In genomic region chr20:62817975-62818591, GRCh38 we compare ENCODE assay signal across 18 cellular contexts. TPM values are rescaled to one million over a fixed set of nuclear protein-coding genes. Genes with fewer than 3 reads are reported as not detected.
DNase-seq lines count a peak whose midpoint lies in the region; ATAC-seq and TF ChIP-seq lines count a peak whose summit lies in the region.
"Had no signal": no experiment of that assay in that cellular context is flagged by ENCODE, and none has a peak within 500 bp of the region (broad histone marks: within the 10 kb centered on the region; RNA-seq: fewer than 3 reads in every experiment).

No MANE protein-coding gene starts in this region.

- H3K4me3 ChIP-seq in SK-N-SH (ENCODE audit: low read depth in 2 of 2, low read length in 1 of 2), result no peak overlapping the region
- no peak overlapping the region for H3K4me3 ChIP-seq in skeletal muscle satellite cell (ENCODE audit: low read length)

- H3K79me2 ChIP-seq in SK-N-SH (ENCODE audit: insufficient read depth), result no peaks in the 10 kb centered on the region
- H3K79me2 ChIP-seq: parathyroid adenoma had no signal

- H3K27ac Mint-ChIP-seq in memory B cell, result no peak overlapping the region
- H3K27ac Mint-ChIP-seq: activated T-helper 2 cell treated with anti-CD3 and anti-CD28 coated beads, Interferon-gamma antibody, Interleukin-2, Interleukin-4, amounts not matched to agents 10 μg/mL and 5 μg/mL and 100 μg/mL, durations not matched to agents 14 hours and 24 hours and 36 hours; CD4-positive, CD25-positive, alpha-beta regulatory T cell had no signal

- H3K27ac ChIP-seq in SK-N-SH (ENCODE audit: low read depth in 2 of 2, low read length in 1 of 2) (peak overlapping the region in 1 of 2 experiments; percentile 90; a peak in 2 of 4 replicates), angular gyrus (ENCODE audit: low read depth, low read length) (peak overlapping the region; percentile 89)
- H3K27ac ChIP-seq: 22Rv1, parathyroid adenoma, VCaP had no signal

- in situ Hi-C loops in G401 (cut with HindIII; ENCODE audit: low sequenced_read_pairs), result no loop called here

- peak overlapping the region; percentile 8 for H3K4me3 Mint-ChIP-seq in memory B cell

- TF ChIP-seq EP300 in SK-N-SH (IDR thresholded peaks at IDR 0.05; ENCODE audit: borderline replicate concordance in 1 of 2, low read depth in 1 of 2, low read length in 1 of 2), result no peak

- H3K27me3 ChIP-seq in SK-N-SH (ENCODE audit: insufficient read depth) (no peaks in the 10 kb centered on the region), skeletal muscle satellite cell (ENCODE audit: control insufficient read depth, insufficient read depth, low read length) (peaks cover 29% of the 10 kb centered on the region)

- peaks cover 17 to 66% of the 10 kb centered on the region in 2 experiments; a peak in 3 of 4 replicates for H3K4me1 ChIP-seq in SK-N-SH (ENCODE audit: control insufficient read depth in 1 of 2, insufficient read depth in 2 of 2, low read depth in 1 of 2, low read length in 1 of 2)
- H3K4me1 ChIP-seq in skeletal muscle satellite cell (ENCODE audit: control insufficient read depth, insufficient read depth, low read length), result peaks cover 34% of the 10 kb centered on the region

- H3K36me3 Mint-ChIP-seq in memory B cell, result no peaks in the 10 kb centered on the region
- H3K36me3 Mint-ChIP-seq: CD4-positive, CD25-positive, alpha-beta regulatory T cell had no signal

- H3K9ac ChIP-seq in SK-N-SH, result no peak overlapping the region
- no peak overlapping the region for H3K9ac ChIP-seq in skeletal muscle satellite cell (ENCODE audit: low read depth, low read length)
- H3K9ac ChIP-seq: parathyroid adenoma had no signal

- TF ChIP-seq CTCF in SK-N-SH (IDR thresholded peaks at IDR 0.05), result no peak

- no peak for DNase-seq in SK-N-SH
- DNase-seq in memory B cell (ENCODE audit: low spot score in 2 of 2), result no peak
- no peak for DNase-seq in NCI-H446 treated with DMSO at 0.1 percent for 48 hours (lab: John Stamatoyannopoulos, UW)
- DNase-seq in G401 (ENCODE audit: low spot score), result no peak
- DNase-seq: CD4-positive, CD25-positive, alpha-beta regulatory T cell; DND-41; GOT3; KBM-7; NCI-H1105; NCI-H2171 treated with DMSO at 0.1 percent for 48 hours had no signal

- ATAC-seq in SK-N-SH treated with all-trans-retinoic acid at 6 μM for 48 hours, result no peak
- ATAC-seq in memory B cell (ENCODE audit: low read depth), result no peak
- no peak for ATAC-seq in HG03196 (IDR thresholded peaks at IDR 0.05; ENCODE audit: unreplicated experiment)

- H3K36me3 ChIP-seq in SK-N-SH (replicated peaks in 1 of 2; ENCODE audit: control insufficient read depth in 1 of 2, insufficient read depth in 2 of 2, low read length in 1 of 2) (peaks cover 0 to 7% of the 10 kb centered on the region in 2 experiments), skeletal muscle satellite cell (ENCODE audit: insufficient read depth, low read length) (peaks cover 8% of the 10 kb centered on the region)

- H2AFZ ChIP-seq in SK-N-SH (ENCODE audit: low read depth), result no peak overlapping the region
- H2AFZ ChIP-seq: parathyroid adenoma had no signal

- CTCF ChIA-PET in SK-N-SH (lab: Yijun Ruan, JAX), result interaction anchor here (1.1 to 3.9 kb wide), 3 partner anchors 10 to 57 kb away, joined by 3 to 27 read pairs (median 4); no protein-coding TSS in a partner anchor

- H3K9me3 Mint-ChIP-seq in memory B cell, result no peaks in the 10 kb centered on the region
- H3K9me3 Mint-ChIP-seq: activated T-helper 2 cell treated with anti-CD3 and anti-CD28 coated beads, Interferon-gamma antibody, Interleukin-2, Interleukin-4, amounts not matched to agents 10 μg/mL and 5 μg/mL and 100 μg/mL, durations not matched to agents 14 hours and 24 hours and 36 hours; CD4-positive, CD25-positive, alpha-beta regulatory T cell had no signal

- H3K4me1 Mint-ChIP-seq in memory B cell, result peaks cover 5% of the 10 kb centered on the region

- no peaks in the 10 kb centered on the region for H3K9me2 ChIP-seq in SK-N-SH

- POLR2A ChIA-PET in SK-N-SH (lab: Yijun Ruan, JAX), result no interaction called here

- TF ChIP-seq RAD21 in SK-N-SH (IDR thresholded peaks at IDR 0.05; ENCODE audit: low read length), result no peak

- H3K4me2 ChIP-seq in SK-N-SH (peak overlapping the region; percentile 46; the same call in 1 of the 2 replicates), skeletal muscle satellite cell (ENCODE audit: low read length) (peak overlapping the region; percentile 57)

- peaks cover 5% of the 10 kb centered on the region for H3F3A ChIP-seq in SK-N-SH (replicated peaks; ENCODE audit: insufficient read depth)

- H3K9me3 ChIP-seq in SK-N-SH (no peaks in the 10 kb centered on the region), skeletal muscle satellite cell (replicated peaks; ENCODE audit: low read length) (no peaks in the 10 kb centered on the region)

- H4K20me1 ChIP-seq in SK-N-SH (ENCODE audit: insufficient read depth), result 0 out of 2 replicates have a peak, but pooled peaks cover 3% of the 10 kb centered on the region

- peaks cover 10% of the 10 kb centered on the region for H3K27me3 Mint-ChIP-seq in memory B cell

- 72% methylated on average over 3 of the region's 12 CpGs for WGBS in SK-N-SH (ENCODE audit: low lambda C conversion rate)

TF ChIP-seq in SK-N-SH, 30 proteins besides CTCF, POLR2A, EP300 and RAD21 (continues in another document):
- no peak for TF ChIP-seq ZBTB33 (IDR thresholded peaks at IDR 0.05; ENCODE audit: borderline replicate concordance, low read depth)
- no peak for TF ChIP-seq EZH2phosphoT487 (IDR thresholded peaks at IDR 0.05; ENCODE audit: borderline replicate concordance, low read depth)
- TF ChIP-seq FOXJ3 (CRISPR knock-in tag; IDR thresholded peaks at IDR 0.05), result no peak

TF ChIP-seq in SK-N-SH treated with all-trans-retinoic acid at 6 μM for 48 hours, 23 proteins besides CTCF, POLR2A, EP300 and RAD21 (continues in another document):
- no peak for TF ChIP-seq TOX (CRISPR knock-in tag; IDR thresholded peaks at IDR 0.05; ENCODE audit: borderline replicate concordance)
- TF ChIP-seq TSHZ2 (CRISPR knock-in tag; IDR thresholded peaks at IDR 0.05), result no peak
- TF ChIP-seq CSDC2 (CRISPR knock-in tag; IDR thresholded peaks at IDR 0.05), result no peak
- no peak for TF ChIP-seq PPARA (CRISPR knock-in tag; IDR thresholded peaks at IDR 0.05; ENCODE audit: borderline replicate concordance)
- TF ChIP-seq CSRNP3 (CRISPR knock-in tag; IDR thresholded peaks at IDR 0.05), result no peak

RNA-seq across cellular contexts. Expression of gene COL9A3, which starts 1.2 kb away (rescaled TPM):
- polyA plus RNA-seq in SK-N-SH (2012; rRNA removed), result 1.3 and 2.5 TPM in 2 replicates
- polyA plus RNA-seq in SK-N-SH (2012; cell fraction: cytosol; rRNA removed), result 1.2 and 1.7 TPM in 2 replicates
- polyA plus RNA-seq in SK-N-SH (2012; cell fraction: nucleus; rRNA removed), result 6.2 and 7.8 TPM in 2 replicates
- 2.8 and 4.1 TPM in 2 replicates for total RNA-seq in skeletal muscle satellite cell (2012; rRNA removed)
- total RNA-seq in G401 (2014; rRNA removed; shearing (Covaris generic)), result 8.6 TPM in 2 replicates
- total RNA-seq: CD4-positive, CD25-positive, alpha-beta regulatory T cell had no signal
- polyA plus RNA-seq: CD4-positive, CD25-positive, alpha-beta regulatory T cell had no signal

RNA-seq across cellular contexts. Expression of gene OGFR, which starts 13.4 kb away (rescaled TPM):
- 52.9 and 60.8 TPM in 2 replicates for polyA plus RNA-seq in SK-N-SH (2012; rRNA removed)
- 25.9 and 35.3 TPM in 2 replicates for polyA plus RNA-seq in SK-N-SH (2012; cell fraction: cytosol; rRNA removed)
- 96.1 and 137 TPM in 2 replicates for polyA plus RNA-seq in SK-N-SH (2012; cell fraction: nucleus; rRNA removed)
- 35.7 and 36.9 TPM in 2 replicates for total RNA-seq in skeletal muscle satellite cell (2012; rRNA removed)
- 43.9 and 45.6 TPM in 2 replicates for total RNA-seq in G401 (2014; rRNA removed; shearing (Covaris generic))

RNA-seq across cellular contexts. Expression of gene MRGBP, which starts 21.8 kb away (rescaled TPM):
- 20.0 and 22.0 TPM in 2 replicates for polyA plus RNA-seq in SK-N-SH (2012; rRNA removed)
- polyA plus RNA-seq in SK-N-SH (2012; cell fraction: cytosol; rRNA removed), result 18.2 and 20.7 TPM in 2 replicates
- 22.9 and 26.5 TPM in 2 replicates for polyA plus RNA-seq in SK-N-SH (2012; cell fraction: nucleus; rRNA removed)
- 19.7 and 21.3 TPM in 2 replicates for total RNA-seq in skeletal muscle satellite cell (2012; rRNA removed)
- 25.2 and 33.6 TPM in 2 replicates for total RNA-seq in G401 (2014; rRNA removed; shearing (Covaris generic))

RNA-seq across cellular contexts. Expression of gene TCFL5, which starts 43.5 kb away (rescaled TPM):
- polyA plus RNA-seq in SK-N-SH (2012; rRNA removed), result 10.1 and 11.2 TPM in 2 replicates
- polyA plus RNA-seq in SK-N-SH (2012; cell fraction: cytosol; rRNA removed), result 14.5 and 14.6 TPM in 2 replicates
- 8.8 and 12.4 TPM in 2 replicates for polyA plus RNA-seq in SK-N-SH (2012; cell fraction: nucleus; rRNA removed)
- total RNA-seq in skeletal muscle satellite cell (2012; rRNA removed), result 14.9 and 17.2 TPM in 2 replicates
- total RNA-seq in G401 (2014; rRNA removed; shearing (Covaris generic)), result 23.0 and 24.2 TPM in 2 replicates
